ENCODE assay signal across 23 cellular contexts in genomic region chr18:78743078-78743477, GRCh38.
"Had no signal": no experiment of that assay in that cellular context is flagged by ENCODE, and none has a peak within 500 bp of the region (broad histone marks: within the 10 kb centered on the region; RNA-seq: fewer than 3 reads in every experiment).

No MANE protein-coding gene starts in this region.

- H2AFZ ChIP-seq: parathyroid adenoma had no signal

- H3K79me2 ChIP-seq: parathyroid adenoma had no signal

- H3K9ac ChIP-seq: parathyroid adenoma had no signal

- H3K27me3 ChIP-seq: gastrocnemius medialis, thyroid gland, uterus had no signal

- H3K36me3 Mint-ChIP-seq: immature natural killer cell; naive thymus-derived CD4-positive, alpha-beta T cell; type B pancreatic cell had no signal

- H3K9me3 Mint-ChIP-seq: dendritic cell treated with granulocyte-macrophage colony-stimulating factor and Interleukin-4, amounts not matched to agents 40 ng/mL and 50 ng/mL, for 4 days; effector memory CD8-positive, alpha-beta T cell; immature natural killer cell; nephron progenitor cell; type B pancreatic cell had no signal

- H3K4me3 ChIP-seq: esophagus muscularis mucosa, gastrocnemius medialis, psoas muscle, sigmoid colon, skin epidermis, suprapubic skin, thyroid gland, uterus had no signal

- H3K36me3 ChIP-seq: esophagus muscularis mucosa, gastrocnemius medialis, sigmoid colon, suprapubic skin, thyroid gland, uterus had no signal

- H3K4me3 Mint-ChIP-seq: dendritic cell treated with granulocyte-macrophage colony-stimulating factor and Interleukin-4, amounts not matched to agents 40 ng/mL and 50 ng/mL, for 4 days; effector memory CD8-positive, alpha-beta T cell; immature natural killer cell; naive thymus-derived CD4-positive, alpha-beta T cell; nephron progenitor cell; type B pancreatic cell had no signal

- H3K9me3 ChIP-seq: esophagus muscularis mucosa, gastrocnemius medialis, psoas muscle, sigmoid colon, suprapubic skin, thyroid gland, uterus had no signal

- DNase-seq: effector memory CD8-positive, alpha-beta T cell; gastrocnemius medialis; immature natural killer cell; kidney; left cardiac atrium; left ventricle myocardium superior; mesendoderm; naive thymus-derived CD4-positive, alpha-beta T cell; nephron progenitor cell; psoas muscle; retina; sigmoid colon; stimulated activated CD4-positive, alpha-beta T cell treated with anti-CD3 and anti-CD28 coated beads, Interleukin-12 subunit alpha, Interleukin-12 subunit beta, amount 100 ng/mL, for 4 hours; stimulated activated naive CD4-positive, alpha-beta T cell treated with Interleukin-2 at 50 U/mL for 16 hours; thyroid gland had no signal

- ATAC-seq: effector memory CD8-positive, alpha-beta T cell; gastrocnemius medialis; left cardiac atrium; left ventricle myocardium superior; naive thymus-derived CD4-positive, alpha-beta T cell; psoas muscle had no signal

- H3K27ac Mint-ChIP-seq: dendritic cell treated with granulocyte-macrophage colony-stimulating factor and Interleukin-4, amounts not matched to agents 40 ng/mL and 50 ng/mL, for 4 days; effector memory CD8-positive, alpha-beta T cell; immature natural killer cell; naive thymus-derived CD4-positive, alpha-beta T cell; nephron progenitor cell; type B pancreatic cell had no signal

- H3K27ac ChIP-seq: epithelial cell of prostate, esophagus muscularis mucosa, gastrocnemius medialis, parathyroid adenoma, psoas muscle, sigmoid colon, skin epidermis, suprapubic skin, thyroid gland, uterus had no signal

- H3K4me1 ChIP-seq: esophagus muscularis mucosa, gastrocnemius medialis, parathyroid adenoma, psoas muscle, sigmoid colon, suprapubic skin, uterus had no signal

- H3K27me3 Mint-ChIP-seq: dendritic cell treated with granulocyte-macrophage colony-stimulating factor and Interleukin-4, amounts not matched to agents 40 ng/mL and 50 ng/mL, for 4 days had no signal

- H3K4me1 Mint-ChIP-seq: naive thymus-derived CD4-positive, alpha-beta T cell had no signal
